In genomic region chr15:78070049-78070698, GRCh38 we compare ENCODE assay signal across 1 cellular context.
TF ChIP-seq lines count a peak whose summit lies in the region.

No MANE protein-coding gene starts in this region.

TF ChIP-seq in K562, 482 proteins besides CTCF, POLR2A, EP300 and RAD21 (continued from another document):
- TF ChIP-seq ZNF224 (CRISPR knock-in tag; IDR thresholded peaks at IDR 0.05) (no peak), NCOA2 (IDR thresholded peaks at IDR 0.05; ENCODE audit: partially characterized antibody in 2 of 2) (no peak), EWSR1 (IDR thresholded peaks at IDR 0.05; ENCODE audit: borderline replicate concordance, low read depth, partially characterized antibody) (no peak), GABPA (tag; conservative IDR thresholded peaks at IDR 0.05; ENCODE audit: low read depth) (0 out of 2 replicates have a peak, but pooled peaks have one; percentile 40), FUS (optimal IDR thresholded peaks at IDR 0.05; ENCODE audit: low read depth, low read length) (no peak), HDAC6 (IDR thresholded peaks at IDR 0.05; ENCODE audit: low read depth, low read length) (no peak), EZH2 (IDR thresholded peaks at IDR 0.05; ENCODE audit: borderline replicate concordance, low read depth, low read length) (no peak), ZNF77 (CRISPR knock-in tag; IDR thresholded peaks at IDR 0.05) (no peak), RCOR1 (IDR thresholded peaks at IDR 0.05; ENCODE audit: borderline replicate concordance in 1 of 2, low read depth in 2 of 2, low read length in 2 of 2) (0 out of 4 replicates have a peak, but pooled peaks of 1 of the 2 experiments have one; percentile 10), FOSL1 (tag; conservative IDR thresholded peaks at IDR 0.05) (no peak), EHMT2 (IDR thresholded peaks at IDR 0.05) (peak; percentile 77; the same call in 1 of the 2 replicates), ADNP (tag; IDR thresholded peaks at IDR 0.05) (no peak), COPS2 (conservative IDR thresholded peaks at IDR 0.05) (no peak), TRIM28 (IDR thresholded peaks at IDR 0.05) (no peak), MAZ (CRISPR knock-in tag; conservative IDR thresholded peaks at IDR 0.05 in 1 of 2, IDR thresholded peaks at IDR 0.05 in 1 of 2) (no peak; a peak in 1 of 4 replicates), PRPF4 (IDR thresholded peaks at IDR 0.05; ENCODE audit: insufficient read depth, low read depth, low read length, poor library complexity, severe bottlenecking) (no peak), ZNF175 (CRISPR knock-in tag; IDR thresholded peaks at IDR 0.05; ENCODE audit: low read depth) (no peak), FOXK2 (conservative IDR thresholded peaks at IDR 0.05 in 1 of 2, IDR thresholded peaks at IDR 0.05 in 1 of 2; ENCODE audit: low read depth in 2 of 2) (peak in 1 of 2 experiments; percentile 20; a peak in 1 of 4 replicates), OTX1 (CRISPR knock-in tag; IDR thresholded peaks at IDR 0.05) (no peak), SMARCA4 (IDR thresholded peaks at IDR 0.05) (0 out of 2 replicates have a peak, but pooled peaks have one; percentile 21), CBFA2T3 (IDR thresholded peaks at IDR 0.05) (no peak), L3MBTL2 (IDR thresholded peaks at IDR 0.05) (no peak), SPI1 (IDR thresholded peaks at IDR 0.05; ENCODE audit: borderline replicate concordance, low read depth, low read length) (peak; percentile 63; the same call in 1 of the 2 replicates), ZNF780A (CRISPR knock-in tag; IDR thresholded peaks at IDR 0.05) (no peak), ZC3H11A (IDR thresholded peaks at IDR 0.05; ENCODE audit: low read depth, low read length) (no peak), ZNF408 (CRISPR knock-in tag; IDR thresholded peaks at IDR 0.05; ENCODE audit: low read depth) (no peak), LCOR (CRISPR knock-in tag; IDR thresholded peaks at IDR 0.05) (no peak), ZNF395 (CRISPR knock-in tag; IDR thresholded peaks at IDR 0.05) (0 out of 2 replicates have a peak, but pooled peaks have one; percentile 12), FOXA3 (CRISPR knock-in tag; conservative IDR thresholded peaks at IDR 0.05 in 1 of 2, IDR thresholded peaks at IDR 0.05 in 1 of 2) (peak in 1 of 2 experiments; percentile 31; a peak in 1 of 4 replicates), ZBTB40 (IDR thresholded peaks at IDR 0.05) (peak; percentile 31; the same call in 1 of the 2 replicates), ZBTB40 (CRISPR knock-in tag; IDR thresholded peaks at IDR 0.05) (no peak), ZC3H8 (IDR thresholded peaks at IDR 0.05) (no peak), DPF2 (IDR thresholded peaks at IDR 0.05) (peak; percentile 25; the same call in 1 of the 2 replicates), SREBF2 (CRISPR knock-in tag; IDR thresholded peaks at IDR 0.05) (no peak), ZBTB7A (IDR thresholded peaks at IDR 0.05; ENCODE audit: borderline replicate concordance, control insufficient read depth, low read depth, low read length) (no peak), VEZF1 (CRISPR knock-in tag; IDR thresholded peaks at IDR 0.05) (peak; percentile 23; the same call in 1 of the 2 replicates), RFX5 (IDR thresholded peaks at IDR 0.05; ENCODE audit: low read depth, low read length) (no peak), POLR2G (IDR thresholded peaks at IDR 0.05; ENCODE audit: low read depth, low read length) (no peak), ZFP30 (CRISPR knock-in tag; IDR thresholded peaks at IDR 0.05; ENCODE audit: borderline replicate concordance) (no peak), GATAD2A (IDR thresholded peaks at IDR 0.05) (no peak)
